29 cellular contexts compared by ENCODE assay signal in genomic region chr1:167781558-167781957, GRCh38.
"Had no signal": no experiment of that assay in that cellular context is flagged by ENCODE, and none has a peak within 500 bp of the region (broad histone marks: within the 10 kb centered on the region; RNA-seq: fewer than 3 reads in every experiment).

No MANE protein-coding gene starts in this region.

- H3K27ac Mint-ChIP-seq: dendritic cell treated with granulocyte-macrophage colony-stimulating factor and Interleukin-4, amounts not matched to agents 40 ng/mL and 50 ng/mL, for 4 days; effector memory CD8-positive, alpha-beta T cell; endodermal cell had no signal

- H3K36me3 ChIP-seq: colonic mucosa had no signal

- H3K4me3 ChIP-seq: colonic mucosa, coronary artery, dorsolateral prefrontal cortex, esophagus muscularis mucosa, esophagus squamous epithelium, gastrocnemius medialis, gastroesophageal sphincter, heart left ventricle, heart right ventricle, hepatocyte had no signal

- ATAC-seq: effector memory CD8-positive, alpha-beta T cell; esophagus mucosa; foreskin keratinocyte; gastrocnemius medialis; gastroesophageal sphincter; heart left ventricle; heart right ventricle had no signal

- H3K27ac ChIP-seq: colonic mucosa, coronary artery, dorsolateral prefrontal cortex, epithelial cell of prostate, esophagus muscularis mucosa, esophagus squamous epithelium, foreskin keratinocyte, gastrocnemius medialis, gastroesophageal sphincter, heart left ventricle, heart right ventricle, hepatocyte had no signal

- H3K27me3 ChIP-seq: colonic mucosa, dorsolateral prefrontal cortex, esophagus muscularis mucosa, esophagus squamous epithelium, foreskin keratinocyte, gastrocnemius medialis, gastroesophageal sphincter, heart left ventricle, heart right ventricle, hepatocyte had no signal

- H3K27me3 Mint-ChIP-seq: dendritic cell treated with granulocyte-macrophage colony-stimulating factor and Interleukin-4, amounts not matched to agents 40 ng/mL and 50 ng/mL, for 4 days; effector memory CD8-positive, alpha-beta T cell had no signal

- FAIRE-seq: endometrium, endothelial cell of umbilical vein, frontal cortex had no signal

- DNase-seq: colonic mucosa; cortex of kidney; dermis blood vessel endothelial cell; dorsolateral prefrontal cortex; effector CD4-positive, alpha-beta T cell; effector CD8-positive, alpha-beta T cell; effector memory CD4-positive, alpha-beta T cell; effector memory CD8-positive, alpha-beta T cell; endodermal cell; erythroblast; esophagus squamous epithelium; foreskin fibroblast; foreskin keratinocyte; foreskin melanocyte; gastrocnemius medialis; glutamatergic neuron; head of caudate nucleus; heart left ventricle; heart right ventricle had no signal

- H3K4me2 ChIP-seq: hepatocyte had no signal

- H3K4me1 Mint-ChIP-seq: endodermal cell had no signal

- H3K9me3 Mint-ChIP-seq: dendritic cell treated with granulocyte-macrophage colony-stimulating factor and Interleukin-4, amounts not matched to agents 40 ng/mL and 50 ng/mL, for 4 days; effector memory CD8-positive, alpha-beta T cell had no signal

- H3K4me3 Mint-ChIP-seq: dendritic cell treated with granulocyte-macrophage colony-stimulating factor and Interleukin-4, amounts not matched to agents 40 ng/mL and 50 ng/mL, for 4 days; effector memory CD8-positive, alpha-beta T cell; endodermal cell had no signal

- H3K9me3 ChIP-seq: colonic mucosa, esophagus muscularis mucosa, esophagus squamous epithelium, gastrocnemius medialis, gastroesophageal sphincter, heart left ventricle had no signal

- H2AFZ ChIP-seq: hepatocyte had no signal

- H3K4me1 ChIP-seq: colonic mucosa, gastrocnemius medialis, heart right ventricle had no signal
